In the genomic region with DNA sequence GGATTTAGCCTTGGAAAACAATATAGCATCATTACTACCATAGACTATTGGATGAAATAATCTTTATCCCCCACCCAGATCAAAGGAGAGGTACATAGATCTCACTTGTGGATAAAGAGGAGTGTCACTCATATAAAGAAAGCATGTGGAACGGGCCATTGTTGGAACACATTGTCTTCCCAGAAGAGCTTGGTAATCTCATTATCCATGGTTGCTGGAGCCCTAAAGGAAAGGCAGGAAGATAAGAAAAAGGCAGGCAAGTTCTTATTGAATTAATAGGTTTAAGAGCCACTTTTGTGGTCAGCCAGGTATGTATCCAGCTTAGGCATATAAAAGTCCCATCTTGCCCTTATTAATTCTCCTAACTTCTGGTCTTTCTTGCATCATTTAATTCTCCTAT, we compare ENCODE assay signal across 26 cellular contexts.
DNase-seq lines count a peak whose midpoint lies in the region; ATAC-seq and TF ChIP-seq lines count a peak whose summit lies in the region.
"Had no signal": no experiment of that assay in that cellular context is flagged by ENCODE, and none has a peak within 500 bp of the region (broad histone marks: within the 10 kb centered on the region; RNA-seq: fewer than 3 reads in every experiment).

No MANE protein-coding gene starts in this region.

- H3K27me3 ChIP-seq in SK-N-SH (ENCODE audit: insufficient read depth) (no peaks in the 10 kb centered on the region), left lung (no peaks in the 10 kb centered on the region)
- H3K27me3 ChIP-seq: BE2C, SJSA1 had no signal

- H3K9me3 ChIP-seq in SK-N-SH (no peaks in the 10 kb centered on the region), left lung (peaks cover 0 to 5% of the 10 kb centered on the region in 2 donors)
- H3K9me3 ChIP-seq: BE2C, SJSA1 had no signal

- peaks cover 6% of the 10 kb centered on the region for H3K9me3 Mint-ChIP-seq in stimulated activated memory B cell treated with anti-CD40 and anti-IgM and Interleukin-4, amounts not matched to agents 10 μg/mL and 1 μg/mL and 100 μg/mL, for 72 hours

- no peaks in the 10 kb centered on the region for H3K36me3 Mint-ChIP-seq in stimulated activated memory B cell treated with anti-CD40 and anti-IgM and Interleukin-4, amounts not matched to agents 10 μg/mL and 1 μg/mL and 100 μg/mL, for 72 hours
- H3K36me3 Mint-ChIP-seq: CD14-positive monocyte; CD8-positive, alpha-beta memory T cell had no signal

- no peaks in the 10 kb centered on the region for H3F3A ChIP-seq in SK-N-SH (replicated peaks; ENCODE audit: insufficient read depth)

- H3K4me1 ChIP-seq in SK-N-SH (ENCODE audit: control insufficient read depth in 1 of 2, insufficient read depth in 2 of 2, low read depth in 1 of 2, low read length in 1 of 2) (peaks cover 0 to 9% of the 10 kb centered on the region in 2 experiments; a peak in 2 of 4 replicates), left lung (no peaks in the 10 kb centered on the region)
- H3K4me1 ChIP-seq: BE2C, SJSA1 had no signal

- no peaks in the 10 kb centered on the region for H3K9me2 ChIP-seq in SK-N-SH

- 60% methylated on average over 1 of the region's 1 CpG for WGBS in SK-N-SH (ENCODE audit: low lambda C conversion rate)

- no peak overlapping the region for H3K27ac ChIP-seq in SK-N-SH (ENCODE audit: low read depth in 2 of 2, low read length in 1 of 2)
- no peak overlapping the region for H3K27ac ChIP-seq in left lung
- H3K27ac ChIP-seq: 22Rv1, GM23248, SJSA1 had no signal

- no peaks in the 10 kb centered on the region for H3K79me2 ChIP-seq in SK-N-SH (ENCODE audit: insufficient read depth)

- no peak for ATAC-seq in SK-N-SH treated with all-trans-retinoic acid at 6 μM for 48 hours
- peak; percentile 29 for ATAC-seq in left lung
- ATAC-seq in stimulated activated memory B cell treated with anti-CD40 and anti-IgM and Interleukin-4, amounts not matched to agents 10 μg/mL and 1 μg/mL and 100 μg/mL, for 72 hours, result no peak
- no peak for ATAC-seq in HG02840 (IDR thresholded peaks at IDR 0.05; ENCODE audit: low FRiP score, unreplicated experiment)
- ATAC-seq: HepG2, PC-3 had no signal

- H3K4me3 ChIP-seq in SK-N-SH (ENCODE audit: low read depth in 2 of 2, low read length in 1 of 2) (no peak overlapping the region), left lung (no peak overlapping the region)
- H3K4me3 ChIP-seq: GM23248, SJSA1 had no signal

- H3K4me2 ChIP-seq in SK-N-SH, result no peak overlapping the region

- H4K20me1 ChIP-seq in SK-N-SH (ENCODE audit: insufficient read depth), result no peaks in the 10 kb centered on the region

- TF ChIP-seq RAD21 in SK-N-SH (IDR thresholded peaks at IDR 0.05; ENCODE audit: low read length), result no peak

- TF ChIP-seq EP300 in SK-N-SH (IDR thresholded peaks at IDR 0.05; ENCODE audit: borderline replicate concordance in 1 of 2, low read depth in 1 of 2, low read length in 1 of 2), result no peak

- H3K36me3 ChIP-seq in SK-N-SH (replicated peaks in 1 of 2; ENCODE audit: control insufficient read depth in 1 of 2, insufficient read depth in 2 of 2, low read length in 1 of 2), result no peaks in the 10 kb centered on the region
- H3K36me3 ChIP-seq in left lung, result no peaks in the 10 kb centered on the region
- H3K36me3 ChIP-seq: BE2C, SJSA1 had no signal

- H2AFZ ChIP-seq in SK-N-SH (ENCODE audit: low read depth), result no peak overlapping the region
- H2AFZ ChIP-seq: GM23248 had no signal

- H3K27me3 Mint-ChIP-seq in stimulated activated memory B cell treated with anti-CD40 and anti-IgM and Interleukin-4, amounts not matched to agents 10 μg/mL and 1 μg/mL and 100 μg/mL, for 72 hours, result no peaks in the 10 kb centered on the region
- H3K27me3 Mint-ChIP-seq: CD8-positive, alpha-beta memory T cell had no signal

- H3K27ac Mint-ChIP-seq in stimulated activated memory B cell treated with anti-CD40 and anti-IgM and Interleukin-4, amounts not matched to agents 10 μg/mL and 1 μg/mL and 100 μg/mL, for 72 hours, result no peak overlapping the region
- H3K27ac Mint-ChIP-seq: CD14-positive monocyte; CD8-positive, alpha-beta memory T cell had no signal

- no peaks in the 10 kb centered on the region for H3K4me1 Mint-ChIP-seq in stimulated activated memory B cell treated with anti-CD40 and anti-IgM and Interleukin-4, amounts not matched to agents 10 μg/mL and 1 μg/mL and 100 μg/mL, for 72 hours
- H3K4me1 Mint-ChIP-seq: CD14-positive monocyte; CD8-positive, alpha-beta memory T cell had no signal

- TF ChIP-seq CTCF in SK-N-SH (IDR thresholded peaks at IDR 0.05), result no peak
- TF ChIP-seq CTCF in left lung (IDR thresholded peaks at IDR 0.05), result no peak

- intact Hi-C loops in left lung (cut with DNase I), result no loop called here

- CTCF ChIA-PET in SK-N-SH (lab: Yijun Ruan, JAX), result no interaction called here

- POLR2A ChIA-PET in SK-N-SH (lab: Yijun Ruan, JAX), result no interaction called here

- H3K9ac ChIP-seq in SK-N-SH, result no peak overlapping the region
- H3K9ac ChIP-seq: GM23248 had no signal

- no peak for DNase-seq in SK-N-SH
- peak; percentile 82 for DNase-seq in NCI-H82 (lab: John Stamatoyannopoulos, UW)
- no peak for DNase-seq in left lung
- DNase-seq in erythroblast (lab: John Stamatoyannopoulos, UW), result no peak
- DNase-seq: ACHN; BE2C; Calu3; CD8-positive, alpha-beta memory T cell; DMS153; GM23248; H7; Kasumi-1; NCI-H1092 treated with DMSO at 0.1 percent for 48 hours; NCI-H1436; NCI-H187; NCI-H2081 treated with DMSO at 0.1 percent for 48 hours; NCI-H748 treated with DMSO at 0.1 percent for 48 hours; NK-92 treated with Interleukin-12 subunit alpha and Interleukin-12 subunit beta, amount 100 ng/mL, for 24 hours; PC-3 had no signal

- H3K4me3 Mint-ChIP-seq in stimulated activated memory B cell treated with anti-CD40 and anti-IgM and Interleukin-4, amounts not matched to agents 10 μg/mL and 1 μg/mL and 100 μg/mL, for 72 hours, result no peak overlapping the region
- H3K4me3 Mint-ChIP-seq: CD14-positive monocyte; CD8-positive, alpha-beta memory T cell had no signal

- TF ChIP-seq POLR2A in erythroblast (IDR thresholded peaks at IDR 0.05; ENCODE audit: low read length), result no peak

TF ChIP-seq in SK-N-SH treated with all-trans-retinoic acid at 6 μM for 48 hours, 23 proteins besides CTCF, POLR2A, EP300 and RAD21:
- TF ChIP-seq ESRRG (CRISPR knock-in tag; IDR thresholded peaks at IDR 0.05), result no peak
- TF ChIP-seq ISL1 (CRISPR knock-in tag; IDR thresholded peaks at IDR 0.05), result peak; percentile 71
- TF ChIP-seq ZFP3 (CRISPR knock-in tag; IDR thresholded peaks at IDR 0.05), result 0 out of 2 replicates have a peak, but pooled peaks have one; percentile 28
- TF ChIP-seq ZNF70 (CRISPR knock-in tag; IDR thresholded peaks at IDR 0.05), result no peak
- 0 out of 2 replicates have a peak, but pooled peaks have one; percentile 17 for TF ChIP-seq CSDC2 (CRISPR knock-in tag; IDR thresholded peaks at IDR 0.05)

TF ChIP-seq in SK-N-SH, 30 proteins besides CTCF, POLR2A, EP300 and RAD21:
- no peak for TF ChIP-seq TCF12 (IDR thresholded peaks at IDR 0.05)
- TF ChIP-seq RFX5 (IDR thresholded peaks at IDR 0.05; ENCODE audit: low read length), result no peak
- TF ChIP-seq YY1 (IDR thresholded peaks at IDR 0.05; ENCODE audit: low read depth), result no peak
- TF ChIP-seq FOXJ3 (CRISPR knock-in tag; IDR thresholded peaks at IDR 0.05), result no peak
- TF ChIP-seq MEF2A (IDR thresholded peaks at IDR 0.05; ENCODE audit: borderline replicate concordance, low read depth), result no peak
